Comparison of ENCODE assay signal across 11 cellular contexts in the genomic region with DNA sequence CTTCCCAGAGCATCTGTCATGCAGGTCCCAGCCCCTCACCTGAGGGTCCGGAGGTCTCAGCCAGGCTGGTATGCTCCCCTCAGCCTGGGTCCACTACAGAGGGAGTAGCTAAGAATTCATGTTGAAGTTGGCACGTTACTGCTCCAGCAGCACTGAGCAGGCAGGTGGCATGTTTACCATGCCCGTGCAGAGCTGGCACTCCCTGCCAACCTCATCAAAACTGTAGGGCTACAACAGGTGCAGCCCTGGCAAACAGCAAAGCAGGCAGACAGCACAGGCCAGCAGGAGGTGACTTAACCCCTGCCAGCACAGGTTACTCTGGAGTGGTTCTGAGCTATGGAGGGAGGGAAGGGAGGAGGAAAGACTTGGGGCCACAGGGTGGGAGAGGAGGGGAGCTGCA. TPM values are rescaled to one million over a fixed set of nuclear protein-coding genes. Genes with fewer than 3 reads are reported as not detected.
A peak's percentile ranks its signal among the peaks of the same experiment; 100 is the strongest.
DNase-seq lines count a peak whose midpoint lies in the region; ATAC-seq, FAIRE-seq and TF ChIP-seq lines count a peak whose summit lies in the region.
"Had no signal": no experiment of that assay in that cellular context is flagged by ENCODE, and none has a peak within 500 bp of the region (broad histone marks: within the 10 kb centered on the region; RNA-seq: fewer than 3 reads in every experiment).

No MANE protein-coding gene starts in this region.

- H3K27me3 ChIP-seq in GM12878 (replicated peaks in 1 of 2; ENCODE audit: control insufficient read depth in 2 of 2, insufficient read depth in 2 of 2, low read length in 1 of 2) (peaks cover 0 to 2% of the 10 kb centered on the region in 2 experiments; a peak in 1 of 4 replicates), heart left ventricle (no peaks in the 10 kb centered on the region)

- no peak overlapping the region for H3K9ac ChIP-seq in GM12878 (ENCODE audit: control insufficient read depth, insufficient read depth, low read length)
- H3K9ac ChIP-seq: parathyroid adenoma had no signal

- peaks cover 23 to 66% (median 61%) of the 10 kb centered on the region in 4 donors for H3K4me1 Mint-ChIP-seq in naive thymus-derived CD8-positive, alpha-beta T cell
- peaks cover 42% of the 10 kb centered on the region for H3K4me1 Mint-ChIP-seq in stimulated activated effector memory CD8-positive, alpha-beta T cell treated with anti-CD3 and anti-CD28 coated beads, Interleukin-12 subunit alpha, Interleukin-12 subunit beta, amount 100 ng/mL, for 72 hours

- BruUV-seq in GM12878 (replicated peaks; lab: Mats Ljungman, UMichigan): no TSS peak

- RAD21 ChIA-PET in GM12878 (lab: Charles Lee; ENCODE audit: unreplicated experiment): interaction anchor here (0.6 to 13.6 kb wide), 9 partner anchors 10 to 383 kb away, joined by 3 to 892 read pairs (median 6); a partner anchor contains a TSS

- WGBS in GM12878 (ENCODE audit: insufficient coverage, insufficient replicate concordance, low lambda C conversion rate, missing lambda C conversion rate): 58% methylated on average over 3 of the region's 3 CpGs
- 87 to 100% (median 89%) methylated on average over 3 of the region's 3 CpGs for WGBS in heart left ventricle, 4 donors

- CTCF ChIA-PET in GM12878 (lab: Yijun Ruan, JAX): interaction anchor here (0.6 to 42.1 kb wide), 10 partner anchors 19 to 248 kb away, joined by 3 to 2333 read pairs (median 4); a partner anchor contains a TSS

- ATAC-seq in GM12878: no peak; the same call in 2 of the 3 replicates
- peak; percentile 85 for ATAC-seq in naive thymus-derived CD8-positive, alpha-beta T cell
- no peak for ATAC-seq in stimulated activated effector memory CD8-positive, alpha-beta T cell treated with anti-CD3 and anti-CD28 coated beads, Interleukin-12 subunit alpha, Interleukin-12 subunit beta, amount 100 ng/mL, for 72 hours
- no peak for ATAC-seq in heart left ventricle
- ATAC-seq: activated T-helper 17 cell treated with anti-CD3 and anti-CD28 coated beads, Interleukin-2, amount 50 U/mL, for 72 hours had no signal

- POLR2A ChIA-PET in GM12878 (lab: Charles Lee): interaction anchor here (0.8 to 6.2 kb wide), 3 partner anchors 11 to 47 kb away, joined by 3 to 91 read pairs (median 56); a partner anchor contains a TSS
- POLR2A ChIA-PET in naive thymus-derived CD8-positive, alpha-beta T cell (lab: Charles Lee): interaction anchor here (1.0 to 11.7 kb wide), 8 partner anchors 11 to 210 kb away, joined by 4 to 590 read pairs (median 22); a partner anchor contains a TSS

- no peaks in the 10 kb centered on the region for H3K79me2 ChIP-seq in GM12878 (ENCODE audit: control insufficient read depth, insufficient read depth, low read length)
- H3K79me2 ChIP-seq: parathyroid adenoma had no signal

- H3K4me1 ChIP-seq in GM12878 (ENCODE audit: control insufficient read depth, insufficient read depth, low read length) (peaks cover 12% of the 10 kb centered on the region), heart left ventricle (peaks cover 0 to 33% (median 11%) of the 10 kb centered on the region in 12 donors)

- TF ChIP-seq CTCF in GM12878 (IDR thresholded peaks at IDR 0.05 in 2 of 3, conservative IDR thresholded peaks at IDR 0.05 in 1 of 3; ENCODE audit: control insufficient read depth in 2 of 3, extremely low read depth in 1 of 3, insufficient read depth in 1 of 3, low read depth in 3 of 3, low read length in 3 of 3): no peak; a peak in 1 of 6 replicates
- TF ChIP-seq CTCF in heart left ventricle (IDR thresholded peaks at IDR 0.05): no peak

- intact Hi-C loops in GM12878 (cut with micrococcal nuclease; ENCODE audit: unreplicated experiment): loop anchor here (10.0 kb wide), 1 partner anchor 250 kb away; no protein-coding TSS in a partner anchor
- intact Hi-C loops in heart left ventricle (cut with DNase I): loop anchor here in 1 of 10 donors (10.0 kb wide), 2 partner anchors 210 to 250 kb away; no protein-coding TSS in a partner anchor

- H3K9me3 ChIP-seq in GM12878 (replicated peaks; ENCODE audit: control insufficient read depth, insufficient read depth, low read length) (no peaks in the 10 kb centered on the region), heart left ventricle (no peaks in the 10 kb centered on the region)

- SMC1A ChIA-PET in GM12878 (lab: Charles Lee; ENCODE audit: uncharacterized antibody, unreplicated experiment): interaction anchor here (0.8 to 25.9 kb wide), 8 partner anchors 9 to 248 kb away, joined by 3 to 1445 read pairs (median 24); a partner anchor contains a TSS

- no peak overlapping the region for H3K4me3 ChIP-seq in GM12878
- no peak overlapping the region for H3K4me3 ChIP-seq in heart left ventricle

- TF ChIP-seq EP300 in GM12878 (IDR thresholded peaks at IDR 0.05; ENCODE audit: borderline replicate concordance in 1 of 2, control insufficient read depth in 1 of 2, low read depth in 2 of 2, low read length in 2 of 2): no peak

- no peaks in the 10 kb centered on the region for H3K27me3 Mint-ChIP-seq in naive thymus-derived CD8-positive, alpha-beta T cell
- H3K27me3 Mint-ChIP-seq: activated T-helper 17 cell treated with anti-CD3 and anti-CD28 coated beads, Interleukin-2, amount 50 U/mL, for 72 hours had no signal

- peak overlapping the region in 9 of 10 donors; percentile 89 to 97 (median 92) for H3K27ac Mint-ChIP-seq in naive thymus-derived CD8-positive, alpha-beta T cell
- H3K27ac Mint-ChIP-seq in stimulated activated effector memory CD8-positive, alpha-beta T cell treated with anti-CD3 and anti-CD28 coated beads, Interleukin-12 subunit alpha, Interleukin-12 subunit beta, amount 100 ng/mL, for 72 hours: no peak overlapping the region
- H3K27ac Mint-ChIP-seq: activated T-helper 17 cell treated with anti-CD3 and anti-CD28 coated beads, Interleukin-2, amount 50 U/mL, for 72 hours had no signal

- H3K36me3 Mint-ChIP-seq in naive thymus-derived CD8-positive, alpha-beta T cell: peaks cover 0 to 15% (median 0%) of the 10 kb centered on the region in 3 donors
- H3K36me3 Mint-ChIP-seq in stimulated activated effector memory CD8-positive, alpha-beta T cell treated with anti-CD3 and anti-CD28 coated beads, Interleukin-12 subunit alpha, Interleukin-12 subunit beta, amount 100 ng/mL, for 72 hours: peaks cover 9% of the 10 kb centered on the region

- in situ Hi-C loops in GM12878 (cut with MboI): no loop called here

- no peaks in the 10 kb centered on the region for H4K20me1 ChIP-seq in GM12878 (ENCODE audit: control insufficient read depth, insufficient read depth)

- TF ChIP-seq POLR2A in GM12878 (IDR thresholded peaks at IDR 0.05; ENCODE audit: low read depth, low read length): no peak
- no peak for TF ChIP-seq POLR2A in heart left ventricle (IDR thresholded peaks at IDR 0.05)

- DNase-seq in DMS79 (lab: John Stamatoyannopoulos, UW) (peak; percentile 87), NCI-H1105 treated with DMSO at 0.1 percent for 48 hours (lab: John Stamatoyannopoulos, UW) (peak; percentile 90), GM12878 (ENCODE audit: low read depth, low spot score) (no peak), NCI-H1694 (lab: John Stamatoyannopoulos, UW) (no peak), heart left ventricle (no peak)
- DNase-seq in naive thymus-derived CD8-positive, alpha-beta T cell: peak; percentile 19 to 84 (median 56)
- DNase-seq in stimulated activated effector memory CD8-positive, alpha-beta T cell treated with anti-CD3 and anti-CD28 coated beads, Interleukin-12 subunit alpha, Interleukin-12 subunit beta, amount 100 ng/mL, for 72 hours (ENCODE audit: low spot score in 2 of 2): no peak
- DNase-seq: NCI-H524 treated with DMSO at 0.1 percent for 48 hours had no signal

- H3K27ac ChIP-seq in GM12878 (ENCODE audit: control insufficient read depth, insufficient read depth): no peak overlapping the region
- H3K27ac ChIP-seq in heart left ventricle: no peak overlapping the region
- H3K27ac ChIP-seq: parathyroid adenoma had no signal

- peak; percentile 10; the same call in 1 of the 2 replicates for TF ChIP-seq RAD21 in GM12878 (IDR thresholded peaks at IDR 0.05; ENCODE audit: insufficient read depth, low read depth, low read length)

- FAIRE-seq in GM12878 (lab: Jason Lieb, UNC): no peak
- FAIRE-seq: G401.6 had no signal

- H2AFZ ChIP-seq in GM12878 (ENCODE audit: control insufficient read depth, low read depth, low read length): no peak overlapping the region
- H2AFZ ChIP-seq: parathyroid adenoma had no signal

- H3K4me2 ChIP-seq in GM12878 (ENCODE audit: control insufficient read depth, insufficient read depth): no peak overlapping the region

- peak overlapping the region; percentile 31 to 86 (median 65) for H3K4me3 Mint-ChIP-seq in naive thymus-derived CD8-positive, alpha-beta T cell
- no peak overlapping the region for H3K4me3 Mint-ChIP-seq in stimulated activated effector memory CD8-positive, alpha-beta T cell treated with anti-CD3 and anti-CD28 coated beads, Interleukin-12 subunit alpha, Interleukin-12 subunit beta, amount 100 ng/mL, for 72 hours
- H3K4me3 Mint-ChIP-seq: activated T-helper 17 cell treated with anti-CD3 and anti-CD28 coated beads, Interleukin-2, amount 50 U/mL, for 72 hours had no signal

- no peaks in the 10 kb centered on the region for H3K9me3 Mint-ChIP-seq in naive thymus-derived CD8-positive, alpha-beta T cell
- no peaks in the 10 kb centered on the region for H3K9me3 Mint-ChIP-seq in stimulated activated effector memory CD8-positive, alpha-beta T cell treated with anti-CD3 and anti-CD28 coated beads, Interleukin-12 subunit alpha, Interleukin-12 subunit beta, amount 100 ng/mL, for 72 hours
- H3K9me3 Mint-ChIP-seq: activated T-helper 17 cell treated with anti-CD3 and anti-CD28 coated beads, Interleukin-2, amount 50 U/mL, for 72 hours had no signal

- no peaks in the 10 kb centered on the region for H3K36me3 ChIP-seq in GM12878 (ENCODE audit: control insufficient read depth in 2 of 2, insufficient read depth in 2 of 2, low read length in 1 of 2)
- H3K36me3 ChIP-seq in heart left ventricle: no peaks in the 10 kb centered on the region

RNA-seq across cellular contexts. Expression of a gene that starts 46.4 kb away (rescaled TPM):
- 16.3 and 17.6 TPM in 2 replicates for total RNA-seq in GM12878 (2013; cell fraction: nucleolus; rRNA removed)
- total RNA-seq in GM12878 (2014; rRNA removed): 1.6 and 2.0 TPM in 2 replicates
- total RNA-seq in GM12878 (2014; rRNA removed; fragmentation: Illumina TruSeq; extraction: Trizol): 0.83 and 1.2 TPM in 2 replicates
- total RNA-seq in GM12878 (2021): 3.0 TPM in 2 replicates
- polyA plus RNA-seq in GM12878 (2011; ENCODE audit: low read depth): 0.26 TPM
- polyA plus RNA-seq in GM12878 (2011; rRNA removed): 1.4 and 2.0 TPM in 2 replicates
- polyA plus RNA-seq in GM12878 (2011; cell fraction: cytosol; rRNA removed): 1.7 and 2.1 TPM in 2 replicates
- 3.5 and 3.8 TPM in 2 replicates for polyA plus RNA-seq in GM12878 (2011; cell fraction: nucleus; rRNA removed)
- 0.47 and 0.66 TPM in 2 replicates for polyA plus RNA-seq in GM12878 (2012)
- 0.81 and 1.2 TPM in 2 replicates for polyA plus RNA-seq in GM12878 (2014; fragmentation: Illumina TruSeq; extraction: Trizol)
- polyA plus RNA-seq in GM12878 (2014; fragmentation: Nextera tagmentation; extraction: Ambion mirVana): under 1 TPM; 0.27 to 0.31 TPM
- 1.1 and 1.4 TPM in 2 replicates for polyA plus RNA-seq in GM12878 (2014; rRNA removed)
- polyA plus RNA-seq in GM12878 (2016; fragmentation: Nextera tagmentation; extraction: Ambion mirVana): 1 to 10 TPM in 1 of 2 experiments, under 1 TPM in 1; 0.87 to 1.3 TPM
- 2.3 and 3.9 TPM in 2 replicates for polyA minus RNA-seq in GM12878 (2011; rRNA and poly(A)+ RNA removed)
- polyA minus RNA-seq in GM12878 (2011; cell fraction: cytosol; rRNA and poly(A)+ RNA removed): 2.6 and 2.9 TPM in 2 replicates
- 2.5 and 3.7 TPM in 2 replicates for polyA minus RNA-seq in GM12878 (2011; cell fraction: nucleus; rRNA and poly(A)+ RNA removed)
- 10 to 100 TPM; 46.9 to 47.9 TPM for total RNA-seq in naive thymus-derived CD8-positive, alpha-beta T cell
- 10 to 100 TPM; 14.3 to 73.6 (median 34.0) TPM for polyA plus RNA-seq in naive thymus-derived CD8-positive, alpha-beta T cell
- 1 to 10 TPM in 3 of 9 donors, under 1 TPM in 6; 0.25 to 2.6 (median 0.82) TPM for total RNA-seq in heart left ventricle
- under 1 TPM; 0.46 to 0.50 TPM for polyA plus RNA-seq in heart left ventricle

RNA-seq across cellular contexts. Expression of a gene that starts 47.4 kb away (rescaled TPM):
- total RNA-seq in GM12878 (2013; cell fraction: nucleolus; rRNA removed): 3.7 and 4.3 TPM in 2 replicates
- total RNA-seq in GM12878 (2014; rRNA removed): 1.1 and 1.2 TPM in 2 replicates
- 0.76 and 1.2 TPM in 2 replicates for total RNA-seq in GM12878 (2014; rRNA removed; fragmentation: Illumina TruSeq; extraction: Trizol)
- 2.3 and 2.4 TPM in 2 replicates for total RNA-seq in GM12878 (2021)
- 0.09 TPM for polyA plus RNA-seq in GM12878 (2011; ENCODE audit: low read depth)
- 0.76 and 1.6 TPM in 2 replicates for polyA plus RNA-seq in GM12878 (2011; rRNA removed)
- polyA plus RNA-seq in GM12878 (2011; cell fraction: cytosol; rRNA removed): 1.8 and 2.1 TPM in 2 replicates
- polyA plus RNA-seq in GM12878 (2011; cell fraction: nucleus; rRNA removed): 2.2 and 2.3 TPM in 2 replicates
- polyA plus RNA-seq in GM12878 (2012): 0.32 and 0.55 TPM in 2 replicates
- 0.10 and 0.76 TPM in 2 replicates for polyA plus RNA-seq in GM12878 (2014; fragmentation: Illumina TruSeq; extraction: Trizol)
- under 1 TPM; 0.06 to 0.18 TPM for polyA plus RNA-seq in GM12878 (2014; fragmentation: Nextera tagmentation; extraction: Ambion mirVana)
- 1.7 and 2.1 TPM in 2 replicates for polyA plus RNA-seq in GM12878 (2014; rRNA removed)
- under 1 TPM; 0.42 to 0.47 TPM for polyA plus RNA-seq in GM12878 (2016; fragmentation: Nextera tagmentation; extraction: Ambion mirVana)
- 1.1 and 2.4 TPM in 2 replicates for polyA minus RNA-seq in GM12878 (2011; rRNA and poly(A)+ RNA removed)
- polyA minus RNA-seq in GM12878 (2011; cell fraction: cytosol; rRNA and poly(A)+ RNA removed): 0.83 and 1.6 TPM in 2 replicates
- 0.60 and 1.3 TPM in 2 replicates for polyA minus RNA-seq in GM12878 (2011; cell fraction: nucleus; rRNA and poly(A)+ RNA removed)
- 1 to 10 TPM; 3.9 to 4.7 TPM for total RNA-seq in naive thymus-derived CD8-positive, alpha-beta T cell
- polyA plus RNA-seq in naive thymus-derived CD8-positive, alpha-beta T cell: 1 to 10 TPM in 1 of 3 donors, under 1 TPM in 2; 0.37 to 2.0 (median 0.40) TPM
- total RNA-seq in heart left ventricle: 1 to 10 TPM in 8 of 9 donors, under 1 TPM in 1; 0.97 to 5.1 (median 2.1) TPM
- polyA plus RNA-seq in heart left ventricle: 1 to 10 TPM; 1.4 to 2.0 TPM

Comparison
In these comparisons a context has a peak if more than half of its experiments do, and no peak if none do; other contexts are left out.
1. DNase-seq: peak in DMS79 (single experiment), NCI-H1105 treated with DMSO at 0.1 percent for 48 hours (single experiment) and naive thymus-derived CD8-positive, alpha-beta T cell (10 of 10); none in GM12878 (single experiment), stimulated activated effector memory CD8-positive, alpha-beta T cell treated with anti-CD3 and anti-CD28 coated beads, Interleukin-12 subunit alpha, Interleukin-12 subunit beta, amount 100 ng/mL, for 72 hours (0 of 2), NCI-H1694 (single experiment) and heart left ventricle (0 of 5).
2. ATAC-seq: peak in naive thymus-derived CD8-positive, alpha-beta T cell (2 of 2); none in GM12878 (single experiment), stimulated activated effector memory CD8-positive, alpha-beta T cell treated with anti-CD3 and anti-CD28 coated beads, Interleukin-12 subunit alpha, Interleukin-12 subunit beta, amount 100 ng/mL, for 72 hours (single experiment) and heart left ventricle (0 of 4).